In genomic region chr12:49086116-49086515, GRCh38 we compare ENCODE assay signal across 24 cellular contexts. TPM values are rescaled to one million over a fixed set of nuclear protein-coding genes. Genes with fewer than 3 reads are reported as not detected.
"Had no signal": no experiment of that assay in that cellular context is flagged by ENCODE, and none has a peak within 500 bp of the region (broad histone marks: within the 10 kb centered on the region; RNA-seq: fewer than 3 reads in every experiment).

No MANE protein-coding gene starts in this region.

- ATAC-seq: activated CD8-positive, alpha-beta memory T cell treated with anti-CD3 and anti-CD28 coated beads, Interleukin-2, amount 10 ng/mL, durations not matched to agents 7 days and 5 days; esophagus mucosa; gastroesophageal sphincter; heart right ventricle; left colon; lower lobe of right lung; right cardiac atrium had no signal

- H3K27ac ChIP-seq: colonic mucosa, heart right ventricle, lower lobe of right lung, prostate gland, suprapubic skin, VCaP had no signal

- H3K4me1 ChIP-seq: colonic mucosa had no signal

- H3K36me3 Mint-ChIP-seq: activated CD8-positive, alpha-beta memory T cell treated with anti-CD3 and anti-CD28 coated beads, Interleukin-2, amount 10 ng/mL, durations not matched to agents 7 days and 5 days; type B pancreatic cell had no signal

- H3K27ac Mint-ChIP-seq: activated CD8-positive, alpha-beta memory T cell treated with anti-CD3 and anti-CD28 coated beads, Interleukin-2, amount 10 ng/mL, durations not matched to agents 7 days and 5 days; activated naive CD4-positive, alpha-beta T cell treated with anti-CD3 and anti-CD28 coated beads, Interleukin-2, amount 10 ng/mL, durations not matched to agents 7 days and 5 days; activated T-cell treated with anti-CD3 and anti-CD28 coated beads, Interleukin-2, amount 50 U/mL, for 24 hours; nephron progenitor cell; type B pancreatic cell had no signal

- DNase-seq: activated CD4-positive, alpha-beta T cell treated with anti-CD3 and anti-CD28 coated beads for 1 hour; activated CD4-positive, alpha-beta T cell treated with anti-CD3 and anti-CD28 coated beads, Interleukin-2, amount 50 U/mL, for 4 hours; activated CD8-positive, alpha-beta memory T cell treated with anti-CD3 and anti-CD28 coated beads, Interleukin-2, amount 10 ng/mL, durations not matched to agents 7 days and 5 days; activated naive CD4-positive, alpha-beta T cell treated with anti-CD3 and anti-CD28 coated beads, Interleukin-2, amount 10 ng/mL, durations not matched to agents 7 days and 5 days; activated T-cell treated with anti-CD3 and anti-CD28 coated beads, Interleukin-2, amount 50 U/mL, for 24 hours; caudate nucleus; colonic mucosa; heart right ventricle; left colon; lower lobe of right lung; nephron progenitor cell; occipital lobe; right cardiac atrium; small intestine; stimulated activated CD4-positive, alpha-beta T cell treated with anti-CD3 and anti-CD28 coated beads, Interleukin-4, amount 100 ng/mL, for 4 hours; stimulated activated CD8-positive, alpha-beta memory T cell treated with anti-CD3 and anti-CD28 coated beads, Interleukin-4, amount 100 ng/mL, for 48 hours; stimulated activated naive CD4-positive, alpha-beta T cell treated with Interleukin-2 at 50 U/mL for 16 hours; T-helper 1 cell had no signal

- H3K9me3 ChIP-seq: colonic mucosa, gastroesophageal sphincter, lower lobe of right lung, prostate gland, suprapubic skin had no signal

- H3K36me3 ChIP-seq: colonic mucosa, gastroesophageal sphincter, heart right ventricle, lower lobe of right lung, prostate gland, suprapubic skin had no signal

- H3K9me3 Mint-ChIP-seq: activated naive CD4-positive, alpha-beta T cell treated with anti-CD3 and anti-CD28 coated beads, Interleukin-2, amount 10 ng/mL, durations not matched to agents 7 days and 5 days; activated T-cell treated with anti-CD3 and anti-CD28 coated beads, Interleukin-2, amount 50 U/mL, for 24 hours; nephron progenitor cell; type B pancreatic cell had no signal

- H3K4me3 ChIP-seq: colonic mucosa, gastroesophageal sphincter, heart right ventricle, lower lobe of right lung, prostate gland, suprapubic skin had no signal

- H3K4me3 Mint-ChIP-seq: activated CD8-positive, alpha-beta memory T cell treated with anti-CD3 and anti-CD28 coated beads, Interleukin-2, amount 10 ng/mL, durations not matched to agents 7 days and 5 days; activated naive CD4-positive, alpha-beta T cell treated with anti-CD3 and anti-CD28 coated beads, Interleukin-2, amount 10 ng/mL, durations not matched to agents 7 days and 5 days; activated T-cell treated with anti-CD3 and anti-CD28 coated beads, Interleukin-2, amount 50 U/mL, for 24 hours; nephron progenitor cell; type B pancreatic cell had no signal

RNA-seq across cellular contexts. Expression of gene RHEBL1, which starts 16.3 kb away (rescaled TPM):
- total RNA-seq: left colon had no signal
